ENCODE assay signal across 8 cellular contexts in the genomic region with DNA sequence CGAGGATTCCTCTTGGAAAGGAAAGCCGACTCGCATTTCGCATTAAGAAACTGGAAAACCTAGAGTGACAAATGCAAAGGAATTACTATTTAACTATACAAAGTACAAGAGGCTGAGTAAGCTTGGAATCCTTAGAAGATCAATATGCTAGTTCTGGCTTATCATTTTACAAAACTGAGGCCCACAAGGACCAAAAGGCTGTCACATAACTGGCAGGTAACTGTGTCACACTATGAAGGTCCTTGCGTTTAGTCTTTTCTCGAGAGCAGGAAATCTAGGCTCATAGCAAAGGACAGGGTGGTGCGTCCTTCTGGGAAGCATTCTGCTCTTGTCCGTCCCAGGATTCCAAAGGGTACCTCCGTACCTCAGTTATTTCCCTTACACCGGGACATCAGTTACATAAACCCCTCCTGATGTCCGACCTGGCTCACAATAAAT. TPM values are rescaled to one million over a fixed set of nuclear protein-coding genes. Genes with fewer than 3 reads are reported as not detected.
DNase-seq lines count a peak whose midpoint lies in the region; ATAC-seq, FAIRE-seq and TF ChIP-seq lines count a peak whose summit lies in the region.

No MANE protein-coding gene starts in this region.

- H3K4me3 ChIP-seq in astrocyte of the cerebellum (ENCODE audit: low read depth, low read length) (peak overlapping the region; percentile 89), tibial artery (peak overlapping the region; percentile 59 to 82)

- TF ChIP-seq CTCF in astrocyte of the cerebellum (IDR thresholded peaks at IDR 0.05; ENCODE audit: low read depth, low read length, missing control alignments) = no peak
- no peak for TF ChIP-seq CTCF in tibial artery (IDR thresholded peaks at IDR 0.05)

- peaks cover 25 to 38% (median 36%) of the 10 kb centered on the region in 3 donors for H3K36me3 ChIP-seq in tibial artery

- H3K4me1 ChIP-seq in tibial artery = peaks cover 0 to 41% (median 32%) of the 10 kb centered on the region in 4 donors

- in situ Hi-C loops in astrocyte of the cerebellum (cut with HindIII; ENCODE audit: low sequenced_read_pairs) = no loop called here

- peak overlapping the region; percentile 88 to 91 for H3K27ac ChIP-seq in tibial artery

- peak; percentile 21 for ATAC-seq in GM18498 (IDR thresholded peaks at IDR 0.05; ENCODE audit: unreplicated experiment)
- ATAC-seq in HG03097 (IDR thresholded peaks at IDR 0.05; ENCODE audit: low FRiP score, unreplicated experiment) = peak; percentile 9
- peak; percentile 46 for ATAC-seq in left colon

- no peaks in the 10 kb centered on the region for H3K27me3 ChIP-seq in tibial artery

- FAIRE-seq in frontal cortex (lab: Jason Lieb, UNC) = no peak

- no peaks in the 10 kb centered on the region for H3K9me3 ChIP-seq in tibial artery

- intact Hi-C loops in left colon (cut with DNase I, micrococcal nuclease) (no loop called here), tibial artery (cut with DNase I; ENCODE audit: low total_unique reads) (no loop called here)

- no peak for DNase-seq in astrocyte of the cerebellum (ENCODE audit: low read depth)
- DNase-seq in left colon = no peak
- DNase-seq in tibial artery = no peak
- DNase-seq in NCI-H1048 (lab: John Stamatoyannopoulos, UW) = no peak
- DNase-seq in frontal cortex (ENCODE audit: low spot score in 2 of 2) = no peak
- DNase-seq in NCI-H526 treated with DMSO at 0.1 percent for 48 hours (lab: John Stamatoyannopoulos, UW) = no peak

RNA-seq across cellular contexts. Expression of gene RPL24, which starts 0.6 kb away (rescaled TPM):
- total RNA-seq in left colon (100 to 1,000 TPM; 718 to 735 TPM), frontal cortex (4,229 TPM)

RNA-seq across cellular contexts. Expression of gene ZBTB11, which starts 9.0 kb away (rescaled TPM):
- total RNA-seq in left colon (10 to 100 TPM; 11.5 to 13.2 TPM), frontal cortex (52.6 TPM)

RNA-seq across cellular contexts. Expression of gene CEP97, which starts 38.5 kb away (rescaled TPM):
- total RNA-seq in left colon (1 to 10 TPM; 4.3 to 5.1 TPM), frontal cortex (72.2 TPM)

Comparison
In these comparisons a context has a peak if more than half of its experiments do, and no peak if none do; other contexts are left out.
1. RNA of gene CEP97, which starts 38.5 kb away (total RNA-seq): 72.2 TPM in frontal cortex (single experiment); 4.3 to 5.1 TPM in left colon; every median in the first group is over 10 times any median in the second.
2. Peak in every context shown above with its lines, with median percentiles within 50 percentile points of each other: ATAC-seq.